Comparison of ENCODE assay signal across 1 cellular context in the genomic region with DNA sequence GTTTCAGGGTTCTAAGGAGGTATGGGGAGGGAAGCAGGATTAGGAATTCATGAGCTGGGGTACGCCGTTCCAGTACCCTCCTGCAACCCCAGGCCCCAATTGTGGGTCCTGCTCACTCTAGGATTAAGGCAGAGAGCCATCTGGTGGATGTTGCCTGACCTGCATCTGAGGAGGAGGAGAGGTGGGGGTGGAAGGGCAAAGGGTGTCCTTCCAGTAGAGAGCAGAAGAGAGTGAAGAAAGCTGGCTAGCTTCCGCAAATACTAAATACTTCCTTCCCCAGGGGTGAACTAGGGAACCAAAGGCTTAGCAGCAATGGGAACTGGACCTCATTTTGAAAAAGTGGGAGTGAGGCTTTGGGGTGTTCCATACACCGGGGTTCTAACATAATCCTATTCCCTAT.
TF ChIP-seq lines count a peak whose summit lies in the region.

No MANE protein-coding gene starts in this region.

TF ChIP-seq in HEK293, 187 proteins besides CTCF, POLR2A, EP300 and RAD21 (continued from another document):
- TF ChIP-seq, protein P1, sequence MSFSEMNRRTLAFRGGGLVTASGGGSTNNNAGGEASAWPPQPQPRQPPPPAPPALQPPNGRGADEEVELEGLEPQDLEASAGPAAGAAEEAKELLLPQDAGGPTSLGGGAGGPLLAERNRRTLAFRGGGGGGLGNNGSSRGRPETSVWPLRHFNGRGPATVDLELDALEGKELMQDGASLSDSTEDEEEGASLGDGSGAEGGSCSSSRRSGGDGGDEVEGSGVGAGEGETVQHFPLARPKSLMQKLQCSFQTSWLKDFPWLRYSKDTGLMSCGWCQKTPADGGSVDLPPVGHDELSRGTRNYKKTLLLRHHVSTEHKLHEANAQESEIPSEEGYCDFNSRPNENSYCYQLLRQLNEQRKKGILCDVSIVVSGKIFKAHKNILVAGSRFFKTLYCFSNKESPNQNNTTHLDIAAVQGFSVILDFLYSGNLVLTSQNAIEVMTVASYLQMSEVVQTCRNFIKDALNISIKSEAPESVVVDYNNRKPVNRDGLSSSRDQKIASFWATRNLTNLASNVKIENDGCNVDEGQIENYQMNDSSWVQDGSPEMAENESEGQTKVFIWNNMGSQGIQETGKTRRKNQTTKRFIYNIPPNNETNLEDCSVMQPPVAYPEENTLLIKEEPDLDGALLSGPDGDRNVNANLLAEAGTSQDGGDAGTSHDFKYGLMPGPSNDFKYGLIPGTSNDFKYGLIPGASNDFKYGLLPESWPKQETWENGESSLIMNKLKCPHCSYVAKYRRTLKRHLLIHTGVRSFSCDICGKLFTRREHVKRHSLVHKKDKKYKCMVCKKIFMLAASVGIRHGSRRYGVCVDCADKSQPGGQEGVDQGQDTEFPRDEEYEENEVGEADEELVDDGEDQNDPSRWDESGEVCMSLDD (tag by site-specific recombination; IDR thresholded peaks at IDR 0.05), result no peak
